In genomic region chr6:32837651-32838113, GRCh38 we compare ENCODE assay signal across 9 cellular contexts. TPM values are rescaled to one million over a fixed set of nuclear protein-coding genes. Genes with fewer than 3 reads are reported as not detected.
A peak's percentile ranks its signal among the peaks of the same experiment; 100 is the strongest.
DNase-seq lines count a peak whose midpoint lies in the region; ATAC-seq, FAIRE-seq and TF ChIP-seq lines count a peak whose summit lies in the region.
"Had no signal": no experiment of that assay in that cellular context is flagged by ENCODE, and none has a peak within 500 bp of the region (broad histone marks: within the 10 kb centered on the region; RNA-seq: fewer than 3 reads in every experiment).

No MANE protein-coding gene starts in this region.

- DNase-seq in right atrium auricular region (ENCODE audit: low spot score) (no peak), Right ventricle myocardium inferior (ENCODE audit: missing footprints) (no peak), kidney (no peak), tibial artery (no peak)
- DNase-seq in activated naive CD8-positive, alpha-beta T cell treated with anti-CD3 and anti-CD28 coated beads, Interleukin-2, amount 10 ng/mL, durations not matched to agents 7 days and 5 days: no peak

- no peaks in the 10 kb centered on the region for H3K9me3 ChIP-seq in right atrium auricular region
- no peaks in the 10 kb centered on the region for H3K9me3 ChIP-seq in kidney (ENCODE audit: control insufficient read depth in 1 of 2, low read length in 2 of 2)
- no peaks in the 10 kb centered on the region for H3K9me3 ChIP-seq in tibial artery

- POLR2A ChIA-PET in activated naive CD8-positive, alpha-beta T cell treated with anti-CD3 and anti-CD28 coated beads, Interleukin-2, amount 10 ng/mL, durations not matched to agents 7 days and 5 days (lab: Charles Lee): interaction anchor here (0.9 to 10.7 kb wide), 16 partner anchors 10 to 642 kb away, joined by 3 to 773 read pairs (median 7); partner anchors contain the start of genes BRD2, HLA-DMA, HLA-DMB and PSMB9

- ATAC-seq in Right ventricle myocardium inferior: no peak
- no peak for ATAC-seq in activated naive CD8-positive, alpha-beta T cell treated with anti-CD3 and anti-CD28 coated beads, Interleukin-2, amount 10 ng/mL, durations not matched to agents 7 days and 5 days (ENCODE audit: low read depth)
- ATAC-seq in HG03565 (IDR thresholded peaks at IDR 0.05; ENCODE audit: unreplicated experiment): no peak
- ATAC-seq in GM19455 (IDR thresholded peaks at IDR 0.05; ENCODE audit: unreplicated experiment): no peak
- no peak for ATAC-seq in GM21390 (IDR thresholded peaks at IDR 0.05; ENCODE audit: unreplicated experiment)

- H3K27me3 Mint-ChIP-seq in activated naive CD8-positive, alpha-beta T cell treated with anti-CD3 and anti-CD28 coated beads, Interleukin-2, amount 10 ng/mL, durations not matched to agents 7 days and 5 days: no peaks in the 10 kb centered on the region

- no peak for FAIRE-seq in kidney (lab: Jason Lieb, UNC)

- peaks cover 0 to 17% of the 10 kb centered on the region in 2 donors for H3K4me1 ChIP-seq in right atrium auricular region
- peaks cover 0 to 12% of the 10 kb centered on the region in 2 donors for H3K4me1 ChIP-seq in kidney (ENCODE audit: control insufficient read depth in 1 of 2, insufficient read depth in 1 of 2, low read depth in 1 of 2, low read length in 2 of 2)
- H3K4me1 ChIP-seq in tibial artery: peaks cover 0 to 11% (median 8%) of the 10 kb centered on the region in 4 donors

- no peaks in the 10 kb centered on the region for H3K27me3 ChIP-seq in right atrium auricular region
- H3K27me3 ChIP-seq in tibial artery: no peaks in the 10 kb centered on the region

- TF ChIP-seq CTCF in right atrium auricular region (IDR thresholded peaks at IDR 0.05) (no peak), kidney (IDR thresholded peaks at IDR 0.05; ENCODE audit: borderline replicate concordance, extremely low read depth, insufficient read depth) (no peak), tibial artery (IDR thresholded peaks at IDR 0.05) (peak in 1 of 2 experiments; percentile 7)

- peak overlapping the region in 1 of 2 donors; percentile 67 for H3K9ac ChIP-seq in kidney (ENCODE audit: low read length in 2 of 2)

- H3K36me3 Mint-ChIP-seq in activated naive CD8-positive, alpha-beta T cell treated with anti-CD3 and anti-CD28 coated beads, Interleukin-2, amount 10 ng/mL, durations not matched to agents 7 days and 5 days: peaks cover 70% of the 10 kb centered on the region

- intact Hi-C loops in Right ventricle myocardium inferior (cut with DNase I): loop anchor here (1.0 to 5.0 kb wide), 3 partner anchors 17 to 135 kb away; partner anchors contain the start of gene PSMB9
- intact Hi-C loops in kidney (cut with DNase I): no loop called here
- intact Hi-C loops in tibial artery (cut with DNase I; ENCODE audit: low total_unique reads): loop anchor here (2.0 to 5.0 kb wide), 3 partner anchors 15 to 130 kb away; partner anchors contain the start of genes BRD2 and TAP1

- H3K9me3 Mint-ChIP-seq in activated naive CD8-positive, alpha-beta T cell treated with anti-CD3 and anti-CD28 coated beads, Interleukin-2, amount 10 ng/mL, durations not matched to agents 7 days and 5 days: no peaks in the 10 kb centered on the region

- H3K27ac Mint-ChIP-seq in activated naive CD8-positive, alpha-beta T cell treated with anti-CD3 and anti-CD28 coated beads, Interleukin-2, amount 10 ng/mL, durations not matched to agents 7 days and 5 days: peak overlapping the region; percentile 100

- H3K36me3 ChIP-seq in right atrium auricular region (peaks cover 6% of the 10 kb centered on the region), kidney (ENCODE audit: control insufficient read depth in 1 of 2, insufficient read depth in 2 of 2, low read length in 2 of 2) (peaks cover 0 to 17% of the 10 kb centered on the region in 2 donors), tibial artery (peaks cover 0 to 27% (median 17%) of the 10 kb centered on the region in 3 donors)

- H3K4me3 ChIP-seq in right atrium auricular region (peak overlapping the region; percentile 80 to 95), kidney (ENCODE audit: low read length in 2 of 2) (peak overlapping the region; percentile 43 to 73), tibial artery (peak overlapping the region; percentile 88 to 90)

- H3K27ac ChIP-seq in right atrium auricular region: peak overlapping the region; percentile 97 to 98
- H3K27ac ChIP-seq in kidney (ENCODE audit: low read depth in 2 of 2, low read length in 2 of 2): peak overlapping the region; percentile 93 to 94
- peak overlapping the region; percentile 88 to 89 for H3K27ac ChIP-seq in tibial artery

- peak overlapping the region; percentile 72 for H3K4me3 Mint-ChIP-seq in activated naive CD8-positive, alpha-beta T cell treated with anti-CD3 and anti-CD28 coated beads, Interleukin-2, amount 10 ng/mL, durations not matched to agents 7 days and 5 days

- H3K4me1 Mint-ChIP-seq in activated naive CD8-positive, alpha-beta T cell treated with anti-CD3 and anti-CD28 coated beads, Interleukin-2, amount 10 ng/mL, durations not matched to agents 7 days and 5 days: peaks cover 77% of the 10 kb centered on the region

RNA-seq across cellular contexts. Expression of gene TAP2, which starts 0.9 kb away (rescaled TPM):
- total RNA-seq in right atrium auricular region (1 to 10 TPM; 3.4 to 6.3 TPM), Right ventricle myocardium inferior (19.3 TPM), kidney (37.6 TPM)
- 100 to 1,000 TPM; 209 to 210 TPM for total RNA-seq in activated naive CD8-positive, alpha-beta T cell treated with anti-CD3 and anti-CD28 coated beads, Interleukin-2, amount 10 ng/mL, durations not matched to agents 7 days and 5 days
- polyA plus RNA-seq in kidney (ENCODE audit: insufficient read depth, low read depth, low replicate concordance): 25.4 TPM

RNA-seq across cellular contexts. Expression of gene PSMB8, which starts 6.2 kb away (rescaled TPM):
- 10 to 100 TPM; 15.4 to 29.2 TPM for total RNA-seq in right atrium auricular region
- total RNA-seq in Right ventricle myocardium inferior: 19.6 TPM
- 100 to 1,000 TPM; 308 to 327 TPM for total RNA-seq in activated naive CD8-positive, alpha-beta T cell treated with anti-CD3 and anti-CD28 coated beads, Interleukin-2, amount 10 ng/mL, durations not matched to agents 7 days and 5 days
- 79.6 TPM for total RNA-seq in kidney
- 90.6 TPM for polyA plus RNA-seq in kidney (ENCODE audit: insufficient read depth, low read depth, low replicate concordance)

RNA-seq across cellular contexts. Expression of gene TAP1, which starts 15.8 kb away (rescaled TPM):
- total RNA-seq in right atrium auricular region (10 to 100 TPM; 11.9 to 26.5 TPM), Right ventricle myocardium inferior (19.1 TPM), kidney (45.4 TPM)
- total RNA-seq in activated naive CD8-positive, alpha-beta T cell treated with anti-CD3 and anti-CD28 coated beads, Interleukin-2, amount 10 ng/mL, durations not matched to agents 7 days and 5 days: 100 to 1,000 TPM; 315 to 323 TPM
- 32.1 TPM for polyA plus RNA-seq in kidney (ENCODE audit: insufficient read depth, low read depth, low replicate concordance)

RNA-seq across cellular contexts. Expression of gene PSMB9, which starts 16.3 kb away (rescaled TPM):
- total RNA-seq in right atrium auricular region (10 to 100 TPM; 10.9 to 17.6 TPM), Right ventricle myocardium inferior (13.4 TPM), kidney (56.6 TPM)
- 100 to 1,000 TPM; 353 to 356 TPM for total RNA-seq in activated naive CD8-positive, alpha-beta T cell treated with anti-CD3 and anti-CD28 coated beads, Interleukin-2, amount 10 ng/mL, durations not matched to agents 7 days and 5 days
- 52.8 TPM for polyA plus RNA-seq in kidney (ENCODE audit: insufficient read depth, low read depth, low replicate concordance)

RNA-seq across cellular contexts. Expression of gene HLA-DOB, which starts 20.9 kb away (rescaled TPM):
- total RNA-seq in right atrium auricular region: not detected
- not detected for total RNA-seq in Right ventricle myocardium inferior
- 1 to 10 TPM; 2.4 to 3.1 TPM for total RNA-seq in activated naive CD8-positive, alpha-beta T cell treated with anti-CD3 and anti-CD28 coated beads, Interleukin-2, amount 10 ng/mL, durations not matched to agents 7 days and 5 days
- total RNA-seq in kidney: 6.1 TPM
- polyA plus RNA-seq in kidney (ENCODE audit: insufficient read depth, low read depth, low replicate concordance): 1.9 TPM
- total RNA-seq: lung microvascular endothelial cell had no signal
